18 cellular contexts compared by ENCODE assay signal in the genomic region with DNA sequence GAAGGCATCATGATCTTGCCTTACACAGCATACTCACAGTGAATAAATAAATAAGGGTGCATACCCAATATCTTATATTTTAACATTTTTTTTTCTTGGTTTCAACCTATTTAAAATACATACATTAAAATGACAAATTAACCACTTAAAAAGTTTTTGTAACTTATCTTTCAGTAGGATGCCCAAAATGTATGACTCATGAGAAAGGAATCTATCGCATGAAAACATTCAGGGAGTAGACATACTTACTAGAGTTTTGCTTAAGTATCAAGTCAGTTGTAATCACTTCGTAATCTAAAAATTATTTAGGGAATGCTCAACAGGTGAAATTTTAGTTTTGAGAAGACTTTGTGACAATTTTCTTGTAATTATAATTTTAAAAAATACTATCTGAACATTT.
DNase-seq lines count a peak whose midpoint lies in the region; ATAC-seq, FAIRE-seq and TF ChIP-seq lines count a peak whose summit lies in the region.
"Had no signal": no experiment of that assay in that cellular context is flagged by ENCODE, and none has a peak within 500 bp of the region (broad histone marks: within the 10 kb centered on the region; RNA-seq: fewer than 3 reads in every experiment).

No MANE protein-coding gene starts in this region.

- H3K27ac Mint-ChIP-seq in astrocyte (ENCODE audit: unreplicated experiment) (no peak overlapping the region), H9 (no peak overlapping the region)
- H3K27ac Mint-ChIP-seq: activated naive CD8-positive, alpha-beta T cell treated with anti-CD3 and anti-CD28 coated beads for 36 hours; CD4-positive, alpha-beta T cell; stimulated activated naive B cell treated with anti-CD40 and anti-IgM and Interleukin-4, amounts not matched to agents 10 μg/mL and 1 μg/mL and 100 μg/mL, for 72 hours had no signal

- H3K27ac ChIP-seq in astrocyte (ENCODE audit: low read depth, low read length) (no peak overlapping the region), foreskin keratinocyte (no peak overlapping the region), H9 (ENCODE audit: insufficient read length, low read depth, low read length) (no peak overlapping the region)
- H3K27ac ChIP-seq: neutrophil, vagina had no signal

- no peak overlapping the region for H3K56ac ChIP-seq in H9 (ENCODE audit: insufficient read length, low read depth, low read length)

- H3K23ac ChIP-seq in H9 (ENCODE audit: insufficient read length, low read depth, low read length), result no peak overlapping the region

- no peak overlapping the region for H2BK120ac ChIP-seq in H9 (ENCODE audit: low read depth, low read length, poor library complexity, severe bottlenecking)

- no peak overlapping the region for H3K4me3 ChIP-seq in astrocyte (ENCODE audit: insufficient read depth, low read depth, low read length)
- H3K4me3 ChIP-seq: GM12878, HAP-1, K562, vagina had no signal

- H3K4me2 ChIP-seq in astrocyte (ENCODE audit: low read length), result no peak overlapping the region
- H3K4me2 ChIP-seq in H9 (ENCODE audit: insufficient read depth, insufficient read length, low read length), result no peak overlapping the region

- no peak overlapping the region for H3T11ph ChIP-seq in H9 (ENCODE audit: low read length)

- no peak overlapping the region for H4K8ac ChIP-seq in H9 (replicated peaks; ENCODE audit: insufficient read length, low read depth, low read length)

- H4K20me1 ChIP-seq in astrocyte (ENCODE audit: insufficient read depth, low read length) (no peaks in the 10 kb centered on the region), H9 (ENCODE audit: control insufficient read depth, insufficient read depth, insufficient read length) (no peaks in the 10 kb centered on the region)

- no peak overlapping the region for H4K91ac ChIP-seq in H9 (ENCODE audit: insufficient read length, low read depth, low read length)

- H3K79me2 ChIP-seq in astrocyte (ENCODE audit: insufficient read depth, low read length), result no peaks in the 10 kb centered on the region
- no peaks in the 10 kb centered on the region for H3K79me2 ChIP-seq in H9 (ENCODE audit: insufficient read depth, low read length)

- H3K23me2 ChIP-seq in H9 (ENCODE audit: insufficient read length, low read depth, low read length, poor library complexity, severe bottlenecking), result no peaks in the 10 kb centered on the region

- H3K36me3 ChIP-seq in astrocyte (ENCODE audit: insufficient read depth, low read length), result no peaks in the 10 kb centered on the region
- H3K36me3 ChIP-seq: HAP-1, neutrophil, vagina had no signal

- H2AFZ ChIP-seq in astrocyte (ENCODE audit: low read depth, low read length), result no peak overlapping the region
- no peak overlapping the region for H2AFZ ChIP-seq in H9 (ENCODE audit: low read length)

- H2BK20ac ChIP-seq in H9 (ENCODE audit: low read depth, low read length, poor library complexity, severe bottlenecking), result no peak overlapping the region

- H3K27me3 ChIP-seq in astrocyte (ENCODE audit: insufficient read depth, low read length) (no peaks in the 10 kb centered on the region), foreskin keratinocyte (no peaks in the 10 kb centered on the region), H9 (ENCODE audit: insufficient read depth, low read length) (no peaks in the 10 kb centered on the region)
- H3K27me3 ChIP-seq: neutrophil, vagina had no signal

- H3K9ac ChIP-seq in astrocyte (ENCODE audit: low read length) (no peak overlapping the region), H9 (ENCODE audit: extremely low read depth, insufficient read length, low read length) (no peak overlapping the region)

- H2BK12ac ChIP-seq in H9 (ENCODE audit: insufficient read length, low read depth, low read length), result no peak overlapping the region

- no peak overlapping the region for H2BK15ac ChIP-seq in H9 (ENCODE audit: low read depth, low read length)

- no peak for TF ChIP-seq CTCF in astrocyte (IDR thresholded peaks at IDR 0.05; ENCODE audit: insufficient read depth, low read depth, low read length)
- no peak for TF ChIP-seq CTCF in foreskin keratinocyte (conservative IDR thresholded peaks at IDR 0.05)
- no peak for TF ChIP-seq CTCF in H9 (conservative IDR thresholded peaks at IDR 0.05)

- H3K9me3 ChIP-seq in astrocyte (ENCODE audit: insufficient read depth, low read depth, low read length) (no peaks in the 10 kb centered on the region), H9 (ENCODE audit: control insufficient read depth, low read depth, low read length) (no peaks in the 10 kb centered on the region)
- H3K9me3 ChIP-seq: HAP-1, neutrophil, vagina had no signal

- no peak overlapping the region for H3K18ac ChIP-seq in H9 (ENCODE audit: insufficient read length, low read depth, low read length)

- H3K27me3 Mint-ChIP-seq in astrocyte (ENCODE audit: low read depth, unreplicated experiment) (no peaks in the 10 kb centered on the region), H9 (ENCODE audit: low read depth) (no peaks in the 10 kb centered on the region)
- H3K27me3 Mint-ChIP-seq: activated naive CD8-positive, alpha-beta T cell treated with anti-CD3 and anti-CD28 coated beads for 36 hours; CD4-positive, alpha-beta T cell; stimulated activated naive B cell treated with anti-CD40 and anti-IgM and Interleukin-4, amounts not matched to agents 10 μg/mL and 1 μg/mL and 100 μg/mL, for 72 hours had no signal

- H3K4ac ChIP-seq in H9 (ENCODE audit: low read depth, low read length), result no peak overlapping the region

- no peak overlapping the region for H2BK5ac ChIP-seq in H9 (ENCODE audit: insufficient read length, low read length)

- no peak overlapping the region for H3K4me3 Mint-ChIP-seq in astrocyte (ENCODE audit: unreplicated experiment)
- H3K4me3 Mint-ChIP-seq in H9, result no peak overlapping the region
- H3K4me3 Mint-ChIP-seq: activated naive CD8-positive, alpha-beta T cell treated with anti-CD3 and anti-CD28 coated beads for 36 hours; activated T-cell treated with anti-CD3 and anti-CD28 coated beads, Interleukin-2, amount 50 U/mL, for 4 hours; CD4-positive, alpha-beta T cell; stimulated activated naive B cell treated with anti-CD40 and anti-IgM and Interleukin-4, amounts not matched to agents 10 μg/mL and 1 μg/mL and 100 μg/mL, for 72 hours had no signal

- FAIRE-seq in astrocyte (lab: Jason Lieb, UNC), result peak; percentile 9
- FAIRE-seq: GM12878, K562 had no signal

- no peaks in the 10 kb centered on the region for H3K36me3 Mint-ChIP-seq in astrocyte (ENCODE audit: low read depth, unreplicated experiment)
- no peaks in the 10 kb centered on the region for H3K36me3 Mint-ChIP-seq in H9 (ENCODE audit: insufficient read depth in 1 of 3, low read depth in 3 of 3)
- H3K36me3 Mint-ChIP-seq: activated naive CD8-positive, alpha-beta T cell treated with anti-CD3 and anti-CD28 coated beads for 36 hours; stimulated activated naive B cell treated with anti-CD40 and anti-IgM and Interleukin-4, amounts not matched to agents 10 μg/mL and 1 μg/mL and 100 μg/mL, for 72 hours had no signal

- no peak for ATAC-seq in foreskin keratinocyte
- ATAC-seq: activated T-cell treated with anti-CD3 and anti-CD28 coated beads, Interleukin-2, amount 50 U/mL, for 4 hours; GM12878; K562; stimulated activated naive B cell treated with anti-CD40 and anti-IgM and Interleukin-4, amounts not matched to agents 10 μg/mL and 1 μg/mL and 100 μg/mL, for 72 hours had no signal

- H3K9me3 Mint-ChIP-seq in astrocyte (ENCODE audit: unreplicated experiment), result peaks cover 5% of the 10 kb centered on the region
- H3K9me3 Mint-ChIP-seq in H9, result no peaks in the 10 kb centered on the region
- H3K9me3 Mint-ChIP-seq: activated naive CD8-positive, alpha-beta T cell treated with anti-CD3 and anti-CD28 coated beads for 36 hours; activated T-cell treated with anti-CD3 and anti-CD28 coated beads, Interleukin-2, amount 50 U/mL, for 4 hours; CD4-positive, alpha-beta T cell; stimulated activated naive B cell treated with anti-CD40 and anti-IgM and Interleukin-4, amounts not matched to agents 10 μg/mL and 1 μg/mL and 100 μg/mL, for 72 hours had no signal

- no peak overlapping the region for H4K5ac ChIP-seq in H9 (ENCODE audit: insufficient read length, low read depth, low read length)

- H3K4me1 ChIP-seq in astrocyte (ENCODE audit: insufficient read depth, low read length) (peaks cover 6% of the 10 kb centered on the region), foreskin keratinocyte (peaks cover 19% of the 10 kb centered on the region), H9 (ENCODE audit: insufficient read depth, low read length) (no peaks in the 10 kb centered on the region)
- H3K4me1 ChIP-seq: HAP-1, vagina had no signal

- H3K14ac ChIP-seq in H9 (ENCODE audit: insufficient read depth, low read length), result no peak overlapping the region

- H3K79me1 ChIP-seq in H9 (ENCODE audit: insufficient read depth, low read depth, low read length, poor library complexity, severe bottlenecking), result no peaks in the 10 kb centered on the region

- peaks cover 22% of the 10 kb centered on the region for H3K4me1 Mint-ChIP-seq in astrocyte (ENCODE audit: low read depth, unreplicated experiment)
- no peaks in the 10 kb centered on the region for H3K4me1 Mint-ChIP-seq in H9
- H3K4me1 Mint-ChIP-seq: activated naive CD8-positive, alpha-beta T cell treated with anti-CD3 and anti-CD28 coated beads for 36 hours; stimulated activated naive B cell treated with anti-CD40 and anti-IgM and Interleukin-4, amounts not matched to agents 10 μg/mL and 1 μg/mL and 100 μg/mL, for 72 hours had no signal

- DNase-seq in HS-27A (ENCODE audit: low read depth), result peak; percentile 62
- DNase-seq in astrocyte (ENCODE audit: low read depth), result peak; percentile 82
- peak; percentile 28 to 55 for DNase-seq in foreskin keratinocyte
- no peak for DNase-seq in NCI-H1092 treated with DMSO at 0.1 percent for 48 hours (lab: John Stamatoyannopoulos, UW)
- no peak for DNase-seq in stimulated activated CD8-positive, alpha-beta memory T cell treated with anti-CD3 and anti-CD28 coated beads, Interleukin-4, amount 100 ng/mL, for 48 hours
- no peak for DNase-seq in stimulated activated CD4-positive, alpha-beta T cell treated with anti-CD3 and anti-CD28 coated beads, Interleukin-1b, Interleukin-23, amount 100 ng/mL, for 48 hours
- no peak for DNase-seq in H9
- DNase-seq: activated CD4-positive, alpha-beta T cell treated with anti-CD3 and anti-CD28 coated beads, Interleukin-2, amount 50 U/mL, for 4 hours; activated naive CD8-positive, alpha-beta T cell treated with anti-CD3 and anti-CD28 coated beads for 36 hours; activated T-cell treated with anti-CD3 and anti-CD28 coated beads, Interleukin-2, amount 50 U/mL, for 4 hours; CD4-positive, alpha-beta T cell; NCI-H1417; stimulated activated naive B cell treated with anti-CD40 and anti-IgM and Interleukin-4, amounts not matched to agents 10 μg/mL and 1 μg/mL and 100 μg/mL, for 72 hours had no signal

- WGBS in H9 (ENCODE audit: extremely low coverage, insufficient read length, low lambda C conversion rate), result no CpG with 5 or more reads among the region's 2 CpGs

- H2AK5ac ChIP-seq in H9 (ENCODE audit: insufficient read length, low read length), result no peak overlapping the region

Comparison
In these comparisons a context has a peak if more than half of its experiments do, and no peak if none do; other contexts are left out.
1. DNase-seq: peak in HS-27A (single experiment), astrocyte (single experiment) and foreskin keratinocyte (2 of 2); none in NCI-H1092 treated with DMSO at 0.1 percent for 48 hours (single experiment), stimulated activated CD8-positive, alpha-beta memory T cell treated with anti-CD3 and anti-CD28 coated beads, Interleukin-4, amount 100 ng/mL, for 48 hours (single experiment), stimulated activated CD4-positive, alpha-beta T cell treated with anti-CD3 and anti-CD28 coated beads, Interleukin-1b, Interleukin-23, amount 100 ng/mL, for 48 hours (single experiment) and H9 (single experiment).